22 cellular contexts compared by ENCODE assay signal in genomic region chrX:110214684-110215083, GRCh38.
"Had no signal": no experiment of that assay in that cellular context is flagged by ENCODE, and none has a peak within 500 bp of the region (broad histone marks: within the 10 kb centered on the region; RNA-seq: fewer than 3 reads in every experiment).

No MANE protein-coding gene starts in this region.

- H2AFZ ChIP-seq: neural progenitor cell had no signal

- H3K4me3 ChIP-seq: coronary artery, neural progenitor cell, ovary, stomach, thoracic aorta, transverse colon had no signal

- H3K4me2 ChIP-seq: neural progenitor cell had no signal

- H3K27ac ChIP-seq: coronary artery, neural progenitor cell, ovary, stomach, thoracic aorta, transverse colon had no signal

- H3K9ac ChIP-seq: neural progenitor cell had no signal

- H3K27me3 Mint-ChIP-seq: progenitor cell of endocrine pancreas had no signal

- H3K27me3 ChIP-seq: neural progenitor cell, ovary, stomach, transverse colon had no signal

- H3K36me3 Mint-ChIP-seq: natural killer cell, neural progenitor cell had no signal

- H3K4me1 Mint-ChIP-seq: neural progenitor cell had no signal

- H3K4me3 Mint-ChIP-seq: endodermal cell, natural killer cell, neural progenitor cell had no signal

- H3K4me1 ChIP-seq: neural progenitor cell had no signal

- DNase-seq: effector CD4-positive, alpha-beta T cell; endodermal cell; erythroblast; head of caudate nucleus; hippocampal formation; kidney glomerular epithelial cell; mammary epithelial cell; natural killer cell; nucleus accumbens; ovary; right cardiac atrium; small intestine; stimulated activated CD4-positive, alpha-beta T cell treated with anti-CD3 and anti-CD28 coated beads, Interleukin-12 subunit alpha, Interleukin-12 subunit beta, amount 100 ng/mL, for 4 hours; stimulated activated naive CD4-positive, alpha-beta T cell; stomach; substantia nigra; transverse colon had no signal

- H3K9me3 ChIP-seq: ovary, stomach, thoracic aorta, transverse colon had no signal

- H3K27ac Mint-ChIP-seq: endodermal cell, neural progenitor cell, progenitor cell of endocrine pancreas had no signal

- H3K9me3 Mint-ChIP-seq: endodermal cell, natural killer cell, neural progenitor cell had no signal

- ATAC-seq: left lobe of liver, natural killer cell, right cardiac atrium had no signal

- H3K36me3 ChIP-seq: neural progenitor cell, ovary, stomach, thoracic aorta, transverse colon had no signal
